17 cellular contexts compared by ENCODE assay signal in the genomic region with DNA sequence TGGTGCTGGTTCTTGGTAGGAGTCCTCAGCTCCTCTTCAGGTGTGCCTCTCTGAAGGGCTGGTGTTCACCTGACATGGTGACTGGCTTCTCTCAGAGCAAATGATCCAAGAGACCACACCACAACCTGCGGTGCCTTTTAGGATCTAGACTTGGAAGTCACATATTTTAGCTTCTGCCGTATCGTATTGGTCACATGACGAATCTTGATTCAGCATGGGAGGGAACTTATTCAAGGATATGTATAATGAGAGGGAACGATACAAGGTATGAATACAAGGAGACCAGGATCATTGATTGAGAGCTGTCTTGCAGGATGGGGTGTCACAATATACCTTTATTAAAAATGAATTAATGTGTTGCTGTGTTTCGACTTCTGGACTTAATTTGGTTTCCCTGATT. TPM values are rescaled to one million over a fixed set of nuclear protein-coding genes. Genes with fewer than 3 reads are reported as not detected.
DNase-seq lines count a peak whose midpoint lies in the region; ATAC-seq and TF ChIP-seq lines count a peak whose summit lies in the region.
"Had no signal": no experiment of that assay in that cellular context is flagged by ENCODE, and none has a peak within 500 bp of the region (broad histone marks: within the 10 kb centered on the region; RNA-seq: fewer than 3 reads in every experiment).

No MANE protein-coding gene starts in this region.

- POLR2A ChIA-PET in activated CD4-positive, alpha-beta memory T cell treated with anti-CD3 and anti-CD28 coated beads for 36 hours (lab: Charles Lee), result no interaction called here
- POLR2A ChIA-PET in activated CD4-positive, alpha-beta memory T cell treated with anti-CD3 and anti-CD28 coated beads, Interleukin-2, amount 10 ng/mL, durations not matched to agents 7 days and 5 days (lab: Charles Lee), result interaction anchor here (0.7 kb wide), 1 partner anchor 90 kb away, joined by 3 read pairs; no protein-coding TSS in a partner anchor

- H3K27me3 Mint-ChIP-seq in activated CD4-positive, alpha-beta memory T cell treated with anti-CD3 and anti-CD28 coated beads for 36 hours, result no peaks in the 10 kb centered on the region
- H3K27me3 Mint-ChIP-seq in activated CD4-positive, alpha-beta memory T cell treated with anti-CD3 and anti-CD28 coated beads, Interleukin-2, amount 10 ng/mL, durations not matched to agents 7 days and 5 days, result no peaks in the 10 kb centered on the region
- H3K27me3 Mint-ChIP-seq in natural killer cell (ENCODE audit: low read depth in 2 of 2) (no peaks in the 10 kb centered on the region), memory B cell (no peaks in the 10 kb centered on the region), chondrocyte (ENCODE audit: low read depth) (no peaks in the 10 kb centered on the region)
- H3K27me3 Mint-ChIP-seq in natural killer cell treated with Interleukin-12 subunit alpha and Interleukin-12 subunit beta and Interleukin-15 and Interleukin-18, amount 100 ng/mL, for 72 hours, result no peaks in the 10 kb centered on the region
- H3K27me3 Mint-ChIP-seq: B cell; CD4-positive, alpha-beta T cell; CD8-positive, alpha-beta memory T cell had no signal

- H3K9me3 Mint-ChIP-seq in activated CD4-positive, alpha-beta memory T cell treated with anti-CD3 and anti-CD28 coated beads for 36 hours, result peaks cover 28% of the 10 kb centered on the region
- peaks cover 57% of the 10 kb centered on the region for H3K9me3 Mint-ChIP-seq in activated CD4-positive, alpha-beta memory T cell treated with anti-CD3 and anti-CD28 coated beads, Interleukin-2, amount 10 ng/mL, durations not matched to agents 7 days and 5 days
- H3K9me3 Mint-ChIP-seq in natural killer cell (peaks cover 0 to 3% of the 10 kb centered on the region in 2 donors), memory B cell (peaks cover 7% of the 10 kb centered on the region), chondrocyte (ENCODE audit: low read depth) (peaks cover 17% of the 10 kb centered on the region)
- H3K9me3 Mint-ChIP-seq in natural killer cell treated with Interleukin-12 subunit alpha and Interleukin-12 subunit beta and Interleukin-15 and Interleukin-18, amount 100 ng/mL, for 72 hours, result peaks cover 14% of the 10 kb centered on the region

- ATAC-seq in natural killer cell (no peak), memory B cell (ENCODE audit: low read depth) (no peak)
- no peak for ATAC-seq in natural killer cell treated with Interleukin-12 subunit alpha and Interleukin-12 subunit beta and Interleukin-15 and Interleukin-18, amount 100 ng/mL, for 72 hours
- ATAC-seq: GM12878, GM23338 had no signal

- no peak for TF ChIP-seq CTCF in natural killer cell (IDR thresholded peaks at IDR 0.05)
- TF ChIP-seq CTCF in chondrocyte (IDR thresholded peaks at IDR 0.05), result no peak

- peaks cover 80% of the 10 kb centered on the region for H3K36me3 Mint-ChIP-seq in activated CD4-positive, alpha-beta memory T cell treated with anti-CD3 and anti-CD28 coated beads for 36 hours
- peaks cover 95% of the 10 kb centered on the region for H3K36me3 Mint-ChIP-seq in activated CD4-positive, alpha-beta memory T cell treated with anti-CD3 and anti-CD28 coated beads, Interleukin-2, amount 10 ng/mL, durations not matched to agents 7 days and 5 days (ENCODE audit: low read depth)
- H3K36me3 Mint-ChIP-seq in natural killer cell (peaks cover 7% of the 10 kb centered on the region), memory B cell (peaks cover 45% of the 10 kb centered on the region), chondrocyte (ENCODE audit: low read depth) (peaks cover 13% of the 10 kb centered on the region)
- peaks cover 42% of the 10 kb centered on the region for H3K36me3 Mint-ChIP-seq in natural killer cell treated with Interleukin-12 subunit alpha and Interleukin-12 subunit beta and Interleukin-15 and Interleukin-18, amount 100 ng/mL, for 72 hours

- peak overlapping the region; percentile 33 for H3K27ac Mint-ChIP-seq in activated CD4-positive, alpha-beta memory T cell treated with anti-CD3 and anti-CD28 coated beads for 36 hours
- no peak overlapping the region for H3K27ac Mint-ChIP-seq in activated CD4-positive, alpha-beta memory T cell treated with anti-CD3 and anti-CD28 coated beads, Interleukin-2, amount 10 ng/mL, durations not matched to agents 7 days and 5 days
- H3K27ac Mint-ChIP-seq in natural killer cell (peak overlapping the region; percentile 46 to 70), memory B cell (peak overlapping the region; percentile 7), chondrocyte (ENCODE audit: unreplicated experiment) (no peak overlapping the region)
- no peak overlapping the region for H3K27ac Mint-ChIP-seq in natural killer cell treated with Interleukin-12 subunit alpha and Interleukin-12 subunit beta and Interleukin-15 and Interleukin-18, amount 100 ng/mL, for 72 hours
- H3K27ac Mint-ChIP-seq: B cell; CD14-positive monocyte; CD4-positive, alpha-beta T cell; GM23338; HFFc6 had no signal

- CTCF ChIA-PET in activated CD4-positive, alpha-beta memory T cell treated with anti-CD3 and anti-CD28 coated beads for 36 hours (lab: Charles Lee), result interaction anchor here (0.9 to 2.3 kb wide), 2 partner anchors 12 to 169 kb away, joined by 3 to 8 read pairs; no protein-coding TSS in a partner anchor
- CTCF ChIA-PET in activated CD4-positive, alpha-beta memory T cell treated with anti-CD3 and anti-CD28 coated beads, Interleukin-2, amount 10 ng/mL, durations not matched to agents 7 days and 5 days (lab: Charles Lee), result interaction anchor here (1.3 kb wide), 1 partner anchor 37 kb away, joined by 5 read pairs; no protein-coding TSS in a partner anchor

- no peak for DNase-seq in activated CD4-positive, alpha-beta memory T cell treated with anti-CD3 and anti-CD28 coated beads for 36 hours
- no peak for DNase-seq in activated CD4-positive, alpha-beta memory T cell treated with anti-CD3 and anti-CD28 coated beads, Interleukin-2, amount 10 ng/mL, durations not matched to agents 7 days and 5 days
- DNase-seq in natural killer cell, result no peak
- DNase-seq in natural killer cell treated with Interleukin-12 subunit alpha and Interleukin-12 subunit beta and Interleukin-15 and Interleukin-18, amount 100 ng/mL, for 72 hours (ENCODE audit: low spot score), result no peak
- DNase-seq in memory B cell (ENCODE audit: low spot score in 2 of 2), result no peak
- no peak for DNase-seq in chondrocyte (ENCODE audit: low spot score)
- DNase-seq: CD4-positive, alpha-beta T cell; CD8-positive, alpha-beta memory T cell; DMS 273 treated with DMSO at 0.1 percent for 48 hours; DMS79; EL; GDM1; HFFc6 had no signal

- intact Hi-C loops in activated CD4-positive, alpha-beta memory T cell treated with anti-CD3 and anti-CD28 coated beads for 36 hours (cut with micrococcal nuclease), result no loop called here
- intact Hi-C loops in natural killer cell (cut with micrococcal nuclease), result no loop called here

- H3K4me3 Mint-ChIP-seq in activated CD4-positive, alpha-beta memory T cell treated with anti-CD3 and anti-CD28 coated beads for 36 hours, result no peak overlapping the region
- H3K4me3 Mint-ChIP-seq in activated CD4-positive, alpha-beta memory T cell treated with anti-CD3 and anti-CD28 coated beads, Interleukin-2, amount 10 ng/mL, durations not matched to agents 7 days and 5 days, result no peak overlapping the region
- H3K4me3 Mint-ChIP-seq in natural killer cell (no peak overlapping the region), memory B cell (no peak overlapping the region), chondrocyte (ENCODE audit: unreplicated experiment) (no peak overlapping the region)
- H3K4me3 Mint-ChIP-seq in natural killer cell treated with Interleukin-12 subunit alpha and Interleukin-12 subunit beta and Interleukin-15 and Interleukin-18, amount 100 ng/mL, for 72 hours, result no peak overlapping the region
- H3K4me3 Mint-ChIP-seq: B cell; CD14-positive monocyte; CD4-positive, alpha-beta T cell; CD8-positive, alpha-beta memory T cell; GM23338; HFFc6 had no signal

- peaks cover 52% of the 10 kb centered on the region for H3K4me1 Mint-ChIP-seq in activated CD4-positive, alpha-beta memory T cell treated with anti-CD3 and anti-CD28 coated beads for 36 hours (ENCODE audit: low read depth)
- H3K4me1 Mint-ChIP-seq in activated CD4-positive, alpha-beta memory T cell treated with anti-CD3 and anti-CD28 coated beads, Interleukin-2, amount 10 ng/mL, durations not matched to agents 7 days and 5 days, result peaks cover 27% of the 10 kb centered on the region
- H3K4me1 Mint-ChIP-seq in natural killer cell (peaks cover 56 to 62% of the 10 kb centered on the region in 2 donors), memory B cell (peaks cover 22% of the 10 kb centered on the region), chondrocyte (ENCODE audit: low read depth) (peaks cover 20% of the 10 kb centered on the region)
- peaks cover 41 to 49% of the 10 kb centered on the region in 2 donors for H3K4me1 Mint-ChIP-seq in natural killer cell treated with Interleukin-12 subunit alpha and Interleukin-12 subunit beta and Interleukin-15 and Interleukin-18, amount 100 ng/mL, for 72 hours (ENCODE audit: low read depth in 2 of 2)

RNA-seq across cellular contexts. Expression of gene RAP1A, which starts 58.0 kb away (rescaled TPM):
- 100 to 1,000 TPM; 292 to 294 TPM for total RNA-seq in activated CD4-positive, alpha-beta memory T cell treated with anti-CD3 and anti-CD28 coated beads for 36 hours
- 100 to 1,000 TPM; 219 to 221 TPM for total RNA-seq in activated CD4-positive, alpha-beta memory T cell treated with anti-CD3 and anti-CD28 coated beads, Interleukin-2, amount 10 ng/mL, durations not matched to agents 7 days and 5 days
- total RNA-seq in natural killer cell (100 to 1,000 TPM in 2 of 3 donors, 10 to 100 TPM in 1; 83.7 to 112 (median 104) TPM), chondrocyte (53.5 to 64.0 TPM (median 60.5 TPM) in 3 replicates)
- total RNA-seq in natural killer cell treated with Interleukin-12 subunit alpha and Interleukin-12 subunit beta and Interleukin-15 and Interleukin-18, amount 100 ng/mL, for 72 hours, result 100 to 1,000 TPM in 1 of 2 donors, 10 to 100 TPM in 1; 97.8 to 138 TPM

Comparison
In these comparisons a context has a peak if more than half of its experiments do, and no peak if none do; other contexts are left out.
1. H3K27ac Mint-ChIP-seq: peak in activated CD4-positive, alpha-beta memory T cell treated with anti-CD3 and anti-CD28 coated beads for 36 hours (single experiment), natural killer cell (2 of 2) and memory B cell (single experiment); none in activated CD4-positive, alpha-beta memory T cell treated with anti-CD3 and anti-CD28 coated beads, Interleukin-2, amount 10 ng/mL, durations not matched to agents 7 days and 5 days (single experiment), natural killer cell treated with Interleukin-12 subunit alpha and Interleukin-12 subunit beta and Interleukin-15 and Interleukin-18, amount 100 ng/mL, for 72 hours (0 of 2) and chondrocyte (single experiment).